14 cellular contexts compared by ENCODE assay signal in genomic region chr21:45354970-45355369, GRCh38.
"Had no signal": no experiment of that assay in that cellular context is flagged by ENCODE, and none has a peak within 500 bp of the region (broad histone marks: within the 10 kb centered on the region; RNA-seq: fewer than 3 reads in every experiment).

No MANE protein-coding gene starts in this region.

- H3K9me3 Mint-ChIP-seq: central memory CD8-positive, alpha-beta T cell; immature natural killer cell had no signal

- DNase-seq: activated CD4-positive, alpha-beta T cell treated with anti-CD3 and anti-CD28 coated beads for 48 hours; activated naive CD4-positive, alpha-beta T cell treated with Interleukin-2 at 50 U/mL for 16 hours; adrenal gland; glutamatergic neuron; immature natural killer cell; naive thymus-derived CD4-positive, alpha-beta T cell; nucleus accumbens; sigmoid colon; stimulated activated CD4-positive, alpha-beta T cell treated with anti-CD3 and anti-CD28 coated beads, Interleukin-12 subunit alpha, Interleukin-12 subunit beta, amount 100 ng/mL, for 4 hours; stimulated activated naive CD8-positive, alpha-beta T cell treated with anti-CD3 and anti-CD28 coated beads, Interleukin-15, Interleukin-2, amounts not matched to agents 100 U/mL and 50 U/mL, for 24 hours; T1000; testis had no signal

- H3K4me3 ChIP-seq: adrenal gland, sigmoid colon, testis had no signal

- ATAC-seq: naive thymus-derived CD4-positive, alpha-beta T cell; stimulated activated naive CD8-positive, alpha-beta T cell treated with anti-CD3 and anti-CD28 coated beads, Interleukin-15, Interleukin-2, amounts not matched to agents 100 U/mL and 50 U/mL, for 24 hours had no signal

- H3K36me3 Mint-ChIP-seq: naive thymus-derived CD4-positive, alpha-beta T cell had no signal

- H3K27ac ChIP-seq: sigmoid colon had no signal

- H3K36me3 ChIP-seq: adrenal gland, sigmoid colon had no signal

- H3K4me1 Mint-ChIP-seq: central memory CD8-positive, alpha-beta T cell had no signal

- H3K27me3 ChIP-seq: adrenal gland, sigmoid colon, testis had no signal

- H3K4me3 Mint-ChIP-seq: central memory CD8-positive, alpha-beta T cell; immature natural killer cell had no signal

- FAIRE-seq: urothelium cell line had no signal

- H3K9me3 ChIP-seq: adrenal gland, sigmoid colon, testis had no signal
